Comparison of ENCODE assay signal across 2 cellular contexts in the genomic region with DNA sequence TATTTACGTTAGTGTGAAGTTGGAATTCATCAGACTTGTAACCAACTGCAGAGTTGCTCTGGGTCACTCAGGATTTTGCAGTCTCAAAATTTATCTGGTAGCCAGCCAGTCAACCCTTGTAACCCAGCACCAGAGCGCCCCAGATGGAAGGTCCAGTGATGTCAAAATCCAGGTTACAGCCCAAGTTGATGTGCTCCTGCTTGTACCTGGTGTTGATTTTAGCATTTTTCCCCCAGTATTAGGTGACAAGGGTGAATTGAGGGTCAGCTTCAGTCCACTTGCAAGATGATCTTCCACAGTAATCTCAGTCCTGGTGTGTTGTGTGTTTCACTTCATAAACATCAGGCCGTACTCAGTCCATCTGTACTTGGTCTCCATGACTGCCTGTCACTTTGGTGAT.
TF ChIP-seq lines count a peak whose summit lies in the region.

No MANE protein-coding gene starts in this region.

TF ChIP-seq in HepG2, 621 proteins besides CTCF, POLR2A, EP300 and RAD21:
- no peak for TF ChIP-seq LBX2 (CRISPR knock-in tag; IDR thresholded peaks at IDR 0.05; ENCODE audit: borderline replicate concordance)
- TF ChIP-seq ZNF800 (CRISPR knock-in tag; IDR thresholded peaks at IDR 0.05), result no peak
- TF ChIP-seq, protein P1, sequence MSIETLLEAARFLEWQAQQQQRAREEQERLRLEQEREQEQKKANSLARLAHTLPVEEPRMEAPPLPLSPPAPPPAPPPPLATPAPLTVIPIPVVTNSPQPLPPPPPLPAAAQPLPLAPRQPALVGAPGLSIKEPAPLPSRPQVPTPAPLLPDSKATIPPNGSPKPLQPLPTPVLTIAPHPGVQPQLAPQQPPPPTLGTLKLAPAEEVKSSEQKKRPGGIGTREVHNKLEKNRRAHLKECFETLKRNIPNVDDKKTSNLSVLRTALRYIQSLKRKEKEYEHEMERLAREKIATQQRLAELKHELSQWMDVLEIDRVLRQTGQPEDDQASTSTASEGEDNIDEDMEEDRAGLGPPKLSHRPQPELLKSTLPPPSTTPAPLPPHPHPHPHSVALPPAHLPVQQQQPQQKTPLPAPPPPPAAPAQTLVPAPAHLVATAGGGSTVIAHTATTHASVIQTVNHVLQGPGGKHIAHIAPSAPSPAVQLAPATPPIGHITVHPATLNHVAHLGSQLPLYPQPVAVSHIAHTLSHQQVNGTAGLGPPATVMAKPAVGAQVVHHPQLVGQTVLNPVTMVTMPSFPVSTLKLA (IDR thresholded peaks at IDR 0.05), result no peak
- no peak for TF ChIP-seq FOXA1 (IDR thresholded peaks at IDR 0.05)
- peak; percentile 25; the same call in 1 of the 2 replicates for TF ChIP-seq FOXA1 (CRISPR knock-in tag; IDR thresholded peaks at IDR 0.05)
- TF ChIP-seq RXRB (CRISPR knock-in tag; IDR thresholded peaks at IDR 0.05; ENCODE audit: borderline replicate concordance), result no peak
- TF ChIP-seq ZNF841 (CRISPR knock-in tag; IDR thresholded peaks at IDR 0.05; ENCODE audit: borderline replicate concordance), result no peak
- no peak for TF ChIP-seq TCF12 (IDR thresholded peaks at IDR 0.05)
- TF ChIP-seq TCF12 (CRISPR knock-in tag; IDR thresholded peaks at IDR 0.05), result no peak
- TF ChIP-seq, protein P2, sequence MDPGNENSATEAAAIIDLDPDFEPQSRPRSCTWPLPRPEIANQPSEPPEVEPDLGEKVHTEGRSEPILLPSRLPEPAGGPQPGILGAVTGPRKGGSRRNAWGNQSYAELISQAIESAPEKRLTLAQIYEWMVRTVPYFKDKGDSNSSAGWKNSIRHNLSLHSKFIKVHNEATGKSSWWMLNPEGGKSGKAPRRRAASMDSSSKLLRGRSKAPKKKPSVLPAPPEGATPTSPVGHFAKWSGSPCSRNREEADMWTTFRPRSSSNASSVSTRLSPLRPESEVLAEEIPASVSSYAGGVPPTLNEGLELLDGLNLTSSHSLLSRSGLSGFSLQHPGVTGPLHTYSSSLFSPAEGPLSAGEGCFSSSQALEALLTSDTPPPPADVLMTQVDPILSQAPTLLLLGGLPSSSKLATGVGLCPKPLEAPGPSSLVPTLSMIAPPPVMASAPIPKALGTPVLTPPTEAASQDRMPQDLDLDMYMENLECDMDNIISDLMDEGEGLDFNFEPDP (CRISPR knock-in tag; conservative IDR thresholded peaks at IDR 0.05), result 0 out of 2 replicates have a peak, but pooled peaks have one; percentile 42
- no peak for TF ChIP-seq EZH2 (conservative IDR thresholded peaks at IDR 0.05; ENCODE audit: low read depth, low read length)
- TF ChIP-seq NONO (IDR thresholded peaks at IDR 0.05), result no peak
- peak; percentile 57; the same call in 1 of the 2 replicates for TF ChIP-seq NONO (CRISPR knock-in tag; conservative IDR thresholded peaks at IDR 0.05)
TF ChIP-seq in HepG2: peak in this region for 3.

TF ChIP-seq in WTC11, 78 proteins besides CTCF, POLR2A, EP300 and RAD21:
- TF ChIP-seq, protein P3, sequence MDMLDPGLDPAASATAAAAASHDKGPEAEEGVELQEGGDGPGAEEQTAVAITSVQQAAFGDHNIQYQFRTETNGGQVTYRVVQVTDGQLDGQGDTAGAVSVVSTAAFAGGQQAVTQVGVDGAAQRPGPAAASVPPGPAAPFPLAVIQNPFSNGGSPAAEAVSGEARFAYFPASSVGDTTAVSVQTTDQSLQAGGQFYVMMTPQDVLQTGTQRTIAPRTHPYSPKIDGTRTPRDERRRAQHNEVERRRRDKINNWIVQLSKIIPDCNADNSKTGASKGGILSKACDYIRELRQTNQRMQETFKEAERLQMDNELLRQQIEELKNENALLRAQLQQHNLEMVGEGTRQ (CRISPR knock-in tag; IDR thresholded peaks at IDR 0.05), result no peak
- TF ChIP-seq ZNF532 (CRISPR knock-in tag; IDR thresholded peaks at IDR 0.05; ENCODE audit: borderline replicate concordance) (no peak), MYBL2 (CRISPR knock-in tag; IDR thresholded peaks at IDR 0.05) (no peak), SP1 (CRISPR knock-in tag; conservative IDR thresholded peaks at IDR 0.05) (no peak), IRF2 (CRISPR knock-in tag; IDR thresholded peaks at IDR 0.05; ENCODE audit: borderline replicate concordance, low read depth) (no peak), ATF1 (CRISPR knock-in tag; IDR thresholded peaks at IDR 0.05) (no peak), GTF2I (CRISPR knock-in tag; conservative IDR thresholded peaks at IDR 0.05) (no peak), ZNF121 (CRISPR knock-in tag; IDR thresholded peaks at IDR 0.05) (no peak), SOX15 (CRISPR knock-in tag; IDR thresholded peaks at IDR 0.05) (no peak), ZBTB21 (CRISPR knock-in tag; IDR thresholded peaks at IDR 0.05; ENCODE audit: borderline replicate concordance) (no peak), CDX4 (CRISPR knock-in tag; IDR thresholded peaks at IDR 0.05; ENCODE audit: borderline replicate concordance) (no peak), GRHL2 (CRISPR knock-in tag; IDR thresholded peaks at IDR 0.05; ENCODE audit: insufficient replicate concordance, severe bottlenecking) (no peak), CBFB (CRISPR knock-in tag; IDR thresholded peaks at IDR 0.05; ENCODE audit: low read depth) (no peak), TP53 (CRISPR knock-in tag; IDR thresholded peaks at IDR 0.05) (no peak)
- TF ChIP-seq, protein P4, sequence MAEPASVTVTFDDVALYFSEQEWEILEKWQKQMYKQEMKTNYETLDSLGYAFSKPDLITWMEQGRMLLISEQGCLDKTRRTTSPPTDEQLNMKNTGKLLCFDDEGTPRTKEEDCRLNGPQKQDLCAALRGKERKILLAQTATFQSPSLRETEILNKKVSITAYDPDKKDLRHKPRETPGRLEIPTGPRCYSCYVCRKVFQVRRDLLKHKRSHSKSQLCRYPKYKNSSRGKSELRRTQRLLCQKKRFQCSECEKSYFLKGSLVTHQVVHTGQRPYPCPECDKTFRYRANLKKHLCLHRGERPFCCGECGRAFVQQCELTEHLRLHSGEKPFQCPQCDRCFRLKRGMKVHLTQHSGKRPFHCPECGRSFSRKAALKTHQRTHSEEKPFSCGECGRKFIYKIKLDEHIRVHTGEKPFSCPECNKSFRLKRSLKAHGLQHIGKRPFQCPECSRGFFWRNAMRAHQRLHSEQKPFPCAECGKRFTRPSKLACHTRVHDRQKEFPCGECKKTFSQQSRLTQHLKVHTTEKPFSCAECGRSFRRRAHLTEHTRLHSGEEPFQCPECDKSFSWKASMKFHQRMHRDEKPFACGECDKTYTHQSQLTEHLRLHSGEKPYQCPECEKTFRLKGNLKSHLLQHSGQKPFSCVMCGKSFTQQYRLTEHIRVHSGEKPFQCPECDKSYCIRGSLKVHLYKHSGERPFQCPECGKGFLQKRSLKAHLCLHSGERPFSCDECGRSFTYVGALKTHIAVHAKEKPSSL (CRISPR knock-in tag; conservative IDR thresholded peaks at IDR 0.05), result no peak
- TF ChIP-seq, protein P5, sequence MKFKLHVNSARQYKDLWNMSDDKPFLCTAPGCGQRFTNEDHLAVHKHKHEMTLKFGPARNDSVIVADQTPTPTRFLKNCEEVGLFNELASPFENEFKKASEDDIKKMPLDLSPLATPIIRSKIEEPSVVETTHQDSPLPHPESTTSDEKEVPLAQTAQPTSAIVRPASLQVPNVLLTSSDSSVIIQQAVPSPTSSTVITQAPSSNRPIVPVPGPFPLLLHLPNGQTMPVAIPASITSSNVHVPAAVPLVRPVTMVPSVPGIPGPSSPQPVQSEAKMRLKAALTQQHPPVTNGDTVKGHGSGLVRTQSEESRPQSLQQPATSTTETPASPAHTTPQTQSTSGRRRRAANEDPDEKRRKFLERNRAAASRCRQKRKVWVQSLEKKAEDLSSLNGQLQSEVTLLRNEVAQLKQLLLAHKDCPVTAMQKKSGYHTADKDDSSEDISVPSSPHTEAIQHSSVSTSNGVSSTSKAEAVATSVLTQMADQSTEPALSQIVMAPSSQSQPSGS (CRISPR knock-in tag; IDR thresholded peaks at IDR 0.05; ENCODE audit: borderline replicate concordance, low read depth), result no peak
